Comparison of ENCODE assay signal across 15 cellular contexts in genomic region chr6:106206905-106207304, GRCh38.
DNase-seq lines count a peak whose midpoint lies in the region; ATAC-seq and TF ChIP-seq lines count a peak whose summit lies in the region.
"Had no signal": no experiment of that assay in that cellular context is flagged by ENCODE, and none has a peak within 500 bp of the region (broad histone marks: within the 10 kb centered on the region; RNA-seq: fewer than 3 reads in every experiment).

No MANE protein-coding gene starts in this region.

- H3K9me3 ChIP-seq in prostate gland (no peaks in the 10 kb centered on the region), MM.1S (replicated peaks; ENCODE audit: insufficient read depth, low read length) (no peaks in the 10 kb centered on the region)
- H3K9me3 ChIP-seq: BLaER1, tibial nerve had no signal

- 72% methylated on average over 1 of the region's 1 CpG for WGBS in prostate gland

- no peak overlapping the region for H2AFZ ChIP-seq in MM.1S (ENCODE audit: low read length)

- no peak overlapping the region for H3K4me2 ChIP-seq in MM.1S (ENCODE audit: low read depth, low read length)
- H3K4me2 ChIP-seq: BLaER1 had no signal

- no peaks in the 10 kb centered on the region for H3F3A ChIP-seq in MM.1S (ENCODE audit: insufficient read depth, low read length)

- H3K4me3 ChIP-seq in prostate gland (no peak overlapping the region), MM.1S (ENCODE audit: low read length) (no peak overlapping the region)
- H3K4me3 ChIP-seq: BLaER1, lung, tibial nerve had no signal

- no peaks in the 10 kb centered on the region for H4K20me1 ChIP-seq in MM.1S (ENCODE audit: insufficient read depth, low read length)

- no peaks in the 10 kb centered on the region for H3K27me3 ChIP-seq in prostate gland (replicated peaks; ENCODE audit: insufficient read depth)
- H3K27me3 ChIP-seq in MM.1S (replicated peaks; ENCODE audit: insufficient read depth, low read length), result no peaks in the 10 kb centered on the region
- H3K27me3 ChIP-seq: BLaER1, tibial nerve had no signal

- H3K27ac ChIP-seq in prostate gland (no peak overlapping the region), MM.1S (ENCODE audit: low read length) (no peak overlapping the region)
- H3K27ac ChIP-seq: BLaER1, tibial nerve had no signal

- peaks cover 58% of the 10 kb centered on the region for H3K79me2 ChIP-seq in MM.1S (ENCODE audit: low read length)

- H3K9ac ChIP-seq in MM.1S (ENCODE audit: low read length), result no peak overlapping the region
- H3K9ac ChIP-seq: BLaER1 had no signal

- H3K4me1 ChIP-seq in prostate gland (replicated peaks) (no peaks in the 10 kb centered on the region), MM.1S (ENCODE audit: low read length) (no peaks in the 10 kb centered on the region)
- H3K4me1 ChIP-seq: tibial nerve had no signal

- DNase-seq in prostate gland (ENCODE audit: low spot score) (no peak), MM.1S (no peak), AG20443 (ENCODE audit: low spot score) (no peak)
- DNase-seq: central memory CD4-positive, alpha-beta T cell; NCI-H2029 treated with DMSO at 0.1 percent for 48 hours; NCI-H69; stimulated activated CD4-positive, alpha-beta T cell treated with anti-CD3 and anti-CD28 coated beads, Interleukin-2, amount 100 ng/mL, for 24 hours had no signal

- ATAC-seq in GM18519 (IDR thresholded peaks at IDR 0.05; ENCODE audit: low FRiP score, unreplicated experiment) (peak; percentile 64), GM19452 (IDR thresholded peaks at IDR 0.05; ENCODE audit: unreplicated experiment) (peak; percentile 83), HG02852 (IDR thresholded peaks at IDR 0.05; ENCODE audit: unreplicated experiment) (peak; percentile 80), HG03565 (IDR thresholded peaks at IDR 0.05; ENCODE audit: unreplicated experiment) (peak; percentile 64), HG03521 (IDR thresholded peaks at IDR 0.05; ENCODE audit: unreplicated experiment) (no peak)

- H3K9me2 ChIP-seq in MM.1S (replicated peaks; ENCODE audit: insufficient read depth, low read length), result no peaks in the 10 kb centered on the region

- no peak for TF ChIP-seq POLR2A in prostate gland (IDR thresholded peaks at IDR 0.05)

- H3K36me3 ChIP-seq in prostate gland, result no peaks in the 10 kb centered on the region
- no peaks in the 10 kb centered on the region; the same call in 1 of the 2 replicates for H3K36me3 ChIP-seq in MM.1S (replicated peaks; ENCODE audit: insufficient read depth, low read length)

- intact Hi-C loops in prostate gland (cut with DNase I), result no loop called here

- no peak for TF ChIP-seq CTCF in prostate gland (IDR thresholded peaks at IDR 0.05)
- no peak for TF ChIP-seq CTCF in MM.1S (IDR thresholded peaks at IDR 0.05; ENCODE audit: low read length)
